ENCODE assay signal across 1 cellular context in the genomic region with DNA sequence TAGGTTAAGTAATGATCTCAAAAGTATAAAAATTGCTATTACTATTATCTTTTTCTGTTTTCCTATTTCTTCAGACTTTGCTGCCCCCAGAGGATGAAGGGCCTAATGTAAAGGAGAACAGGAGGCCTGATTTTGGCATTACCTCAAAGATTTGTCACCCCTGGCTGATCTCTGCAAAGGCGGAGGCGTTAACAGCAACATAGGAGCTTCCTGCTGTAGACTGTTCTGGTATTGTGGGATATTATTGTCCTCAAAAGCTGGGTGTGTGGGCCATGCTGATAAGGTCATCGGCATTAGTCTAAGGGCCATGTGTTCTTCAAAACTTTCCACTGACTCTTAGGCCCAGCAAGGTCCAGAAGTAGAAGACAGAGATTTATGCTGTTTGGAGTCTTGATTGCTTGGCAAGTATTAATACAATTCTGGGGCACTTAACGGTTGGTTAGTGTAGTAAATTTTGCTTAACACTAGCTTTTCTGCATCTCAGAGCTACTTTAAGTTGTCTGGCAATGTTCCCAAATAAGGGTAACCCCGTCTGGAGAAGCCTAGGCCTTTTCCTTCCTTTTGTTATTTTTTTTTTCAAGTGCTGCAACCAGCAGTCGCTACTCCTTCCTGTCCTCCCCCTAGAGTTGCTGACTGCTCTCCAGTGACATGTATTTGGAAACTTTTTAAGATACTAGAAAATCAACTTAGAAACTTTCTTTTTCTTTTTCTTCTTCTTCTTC.
A peak's percentile ranks its signal among the peaks of the same experiment; 100 is the strongest.
TF ChIP-seq lines count a peak whose summit lies in the region.

No MANE protein-coding gene starts in this region.

TF ChIP-seq in K562, 482 proteins besides CTCF, POLR2A, EP300 and RAD21 (continued from another document and continues in another):
- TF ChIP-seq, protein P1, sequence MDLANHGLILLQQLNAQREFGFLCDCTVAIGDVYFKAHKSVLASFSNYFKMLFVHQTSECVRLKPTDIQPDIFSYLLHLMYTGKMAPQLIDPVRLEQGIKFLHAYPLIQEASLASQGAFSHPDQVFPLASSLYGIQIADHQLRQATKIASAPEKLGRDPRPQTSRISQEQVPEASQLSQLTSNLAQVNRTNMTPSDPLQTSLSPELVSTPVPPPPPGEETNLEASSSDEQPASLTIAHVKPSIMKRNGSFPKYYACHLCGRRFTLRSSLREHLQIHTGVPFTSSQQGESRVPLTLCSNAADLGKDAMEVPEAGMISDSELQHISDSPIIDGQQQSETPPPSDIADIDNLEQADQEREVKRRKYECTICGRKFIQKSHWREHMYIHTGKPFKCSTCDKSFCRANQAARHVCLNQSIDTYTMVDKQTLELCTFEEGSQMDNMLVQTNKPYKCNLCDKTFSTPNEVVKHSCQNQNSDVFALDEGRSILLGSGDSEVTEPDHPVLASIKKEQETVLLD (IDR thresholded peaks at IDR 0.05) = no peak
- peak; percentile 32 for TF ChIP-seq CCNT2 (IDR thresholded peaks at IDR 0.05; ENCODE audit: borderline replicate concordance, extremely low read depth, insufficient read length, low read depth, low read length)
- no peak for TF ChIP-seq ZNF175 (CRISPR knock-in tag; IDR thresholded peaks at IDR 0.05; ENCODE audit: low read depth)
- TF ChIP-seq ATF4 (CRISPR knock-in tag; IDR thresholded peaks at IDR 0.05) = no peak
- TF ChIP-seq ARID2 (IDR thresholded peaks at IDR 0.05) = no peak
- TF ChIP-seq RUNX1 (IDR thresholded peaks at IDR 0.05; ENCODE audit: low read depth) = no peak
- peak; percentile 26 to 45; a peak in 2 of 4 replicates for TF ChIP-seq TRIM24 (IDR thresholded peaks at IDR 0.05)
- TF ChIP-seq ZNF253 (CRISPR knock-in tag; conservative IDR thresholded peaks at IDR 0.05) = no peak
- TF ChIP-seq, protein P2, sequence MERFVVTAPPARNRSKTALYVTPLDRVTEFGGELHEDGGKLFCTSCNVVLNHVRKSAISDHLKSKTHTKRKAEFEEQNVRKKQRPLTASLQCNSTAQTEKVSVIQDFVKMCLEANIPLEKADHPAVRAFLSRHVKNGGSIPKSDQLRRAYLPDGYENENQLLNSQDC (CRISPR knock-in tag; IDR thresholded peaks at IDR 0.05) = no peak
- TF ChIP-seq POLR3A (IDR thresholded peaks at IDR 0.05; ENCODE audit: borderline replicate concordance, extremely low read depth, insufficient read depth, insufficient read length) = no peak
- no peak for TF ChIP-seq ZNF282 (CRISPR knock-in tag; IDR thresholded peaks at IDR 0.05)
- TF ChIP-seq KDM2B (CRISPR knock-in tag; IDR thresholded peaks at IDR 0.05) = no peak
- no peak for TF ChIP-seq CBX5 (IDR thresholded peaks at IDR 0.05; ENCODE audit: borderline replicate concordance, low read depth)
- TF ChIP-seq CTBP1 (IDR thresholded peaks at IDR 0.05; ENCODE audit: borderline replicate concordance) = no peak
- TF ChIP-seq ESRRA (IDR thresholded peaks at IDR 0.05; ENCODE audit: borderline replicate concordance, low read depth) = no peak
- TF ChIP-seq NCOA2 (IDR thresholded peaks at IDR 0.05; ENCODE audit: partially characterized antibody in 2 of 2) = no peak
- no peak for TF ChIP-seq CBX1 (IDR thresholded peaks at IDR 0.05; ENCODE audit: low read depth)
- TF ChIP-seq ZNF707 (CRISPR knock-in tag; conservative IDR thresholded peaks at IDR 0.05) = no peak
- no peak for TF ChIP-seq SIRT6 (IDR thresholded peaks at IDR 0.05; ENCODE audit: low read depth, low read length)
- TF ChIP-seq FOXA3 (CRISPR knock-in tag; conservative IDR thresholded peaks at IDR 0.05 in 1 of 2, IDR thresholded peaks at IDR 0.05 in 1 of 2) = no peak
- peak; percentile 96 for TF ChIP-seq TEAD4 (IDR thresholded peaks at IDR 0.05; ENCODE audit: low read length)
- no peak for TF ChIP-seq TEAD4 (CRISPR knock-in tag; IDR thresholded peaks at IDR 0.05; ENCODE audit: borderline replicate concordance)
- no peak for TF ChIP-seq ZNF696 (CRISPR knock-in tag; conservative IDR thresholded peaks at IDR 0.05)
- TF ChIP-seq, protein P3, sequence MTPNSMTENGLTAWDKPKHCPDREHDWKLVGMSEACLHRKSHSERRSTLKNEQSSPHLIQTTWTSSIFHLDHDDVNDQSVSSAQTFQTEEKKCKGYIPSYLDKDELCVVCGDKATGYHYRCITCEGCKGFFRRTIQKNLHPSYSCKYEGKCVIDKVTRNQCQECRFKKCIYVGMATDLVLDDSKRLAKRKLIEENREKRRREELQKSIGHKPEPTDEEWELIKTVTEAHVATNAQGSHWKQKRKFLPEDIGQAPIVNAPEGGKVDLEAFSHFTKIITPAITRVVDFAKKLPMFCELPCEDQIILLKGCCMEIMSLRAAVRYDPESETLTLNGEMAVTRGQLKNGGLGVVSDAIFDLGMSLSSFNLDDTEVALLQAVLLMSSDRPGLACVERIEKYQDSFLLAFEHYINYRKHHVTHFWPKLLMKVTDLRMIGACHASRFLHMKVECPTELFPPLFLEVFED (CRISPR knock-in tag; conservative IDR thresholded peaks at IDR 0.05) = no peak
- no peak for TF ChIP-seq BCOR (IDR thresholded peaks at IDR 0.05)
- TF ChIP-seq C11orf30 (IDR thresholded peaks at IDR 0.05; ENCODE audit: low read depth) = no peak
- no peak for TF ChIP-seq ZFP91 (CRISPR knock-in tag; IDR thresholded peaks at IDR 0.05)
- TF ChIP-seq, protein P4, sequence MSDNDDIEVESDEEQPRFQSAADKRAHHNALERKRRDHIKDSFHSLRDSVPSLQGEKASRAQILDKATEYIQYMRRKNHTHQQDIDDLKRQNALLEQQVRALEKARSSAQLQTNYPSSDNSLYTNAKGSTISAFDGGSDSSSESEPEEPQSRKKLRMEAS (CRISPR knock-in tag; IDR thresholded peaks at IDR 0.05) = no peak
- no peak for TF ChIP-seq KAT7 (CRISPR knock-in tag; IDR thresholded peaks at IDR 0.05; ENCODE audit: borderline replicate concordance)
- TF ChIP-seq FOXK2 (conservative IDR thresholded peaks at IDR 0.05 in 1 of 2, IDR thresholded peaks at IDR 0.05 in 1 of 2; ENCODE audit: low read depth in 2 of 2) = 0 out of 4 replicates have a peak, but pooled peaks of 1 of the 2 experiments have one; percentile 34
- TF ChIP-seq, protein P5, sequence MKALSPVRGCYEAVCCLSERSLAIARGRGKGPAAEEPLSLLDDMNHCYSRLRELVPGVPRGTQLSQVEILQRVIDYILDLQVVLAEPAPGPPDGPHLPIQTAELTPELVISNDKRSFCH (CRISPR knock-in tag; IDR thresholded peaks at IDR 0.05) = no peak
- TF ChIP-seq, protein P5 (tag; IDR thresholded peaks at IDR 0.05) = 0 out of 2 replicates have a peak, but pooled peaks have one; percentile 26
- no peak for TF ChIP-seq RBBP5 (IDR thresholded peaks at IDR 0.05; ENCODE audit: borderline replicate concordance, insufficient read depth, low read length, poor library complexity, severe bottlenecking)
- peak; percentile 93 for TF ChIP-seq EGR1 (conservative IDR thresholded peaks at IDR 0.05)
- TF ChIP-seq NFIX (CRISPR knock-in tag; IDR thresholded peaks at IDR 0.05; ENCODE audit: low read depth) = no peak
- no peak for TF ChIP-seq TARDBP (IDR thresholded peaks at IDR 0.05)
- 0 out of 2 replicates have a peak, but pooled peaks have one; percentile 65 for TF ChIP-seq ZNF766 (CRISPR knock-in tag; conservative IDR thresholded peaks at IDR 0.05)
- no peak for TF ChIP-seq ZC3H11A (IDR thresholded peaks at IDR 0.05; ENCODE audit: low read depth, low read length)
- TF ChIP-seq SMC3 (conservative IDR thresholded peaks at IDR 0.05; ENCODE audit: insufficient read depth, low read depth, low read length) = no peak
- TF ChIP-seq VEZF1 (CRISPR knock-in tag; IDR thresholded peaks at IDR 0.05) = peak; percentile 40; the same call in 1 of the 2 replicates
- peak in 1 of 2 experiments; percentile 96; a peak in 2 of 4 replicates for TF ChIP-seq HDAC1 (IDR thresholded peaks at IDR 0.05)
- TF ChIP-seq SUPT5H (IDR thresholded peaks at IDR 0.05) = no peak
- no peak for TF ChIP-seq TCF7L2 (IDR thresholded peaks at IDR 0.05; ENCODE audit: low read depth, low read length)
- no peak for TF ChIP-seq ZNF263 (CRISPR knock-in tag; IDR thresholded peaks at IDR 0.05; ENCODE audit: borderline replicate concordance)
- no peak for TF ChIP-seq HEY1 (CRISPR knock-in tag; IDR thresholded peaks at IDR 0.05; ENCODE audit: borderline replicate concordance)
- TF ChIP-seq ZNF318 (IDR thresholded peaks at IDR 0.05; ENCODE audit: borderline replicate concordance in 1 of 2, low read depth in 1 of 2) = no peak
